1 cellular context compared by ENCODE assay signal in genomic region chr2:62458206-62459035, GRCh38.
TF ChIP-seq lines count a peak whose summit lies in the region.

No MANE protein-coding gene starts in this region.

TF ChIP-seq in HCT116, 20 proteins besides CTCF, POLR2A, EP300 and RAD21 (continued from another document):
- TF ChIP-seq ZBTB33 (IDR thresholded peaks at IDR 0.05; ENCODE audit: extremely low read depth, insufficient replicate concordance, low read length), result no peak
- TF ChIP-seq SIN3A (IDR thresholded peaks at IDR 0.05; ENCODE audit: low read depth), result no peak
- no peak for TF ChIP-seq ZFX (IDR thresholded peaks at IDR 0.05)
TF ChIP-seq in HCT116: peak in this region for 0.
